Comparison of ENCODE assay signal across 8 cellular contexts in genomic region chr19:34712606-34713261, GRCh38.
DNase-seq lines count a peak whose midpoint lies in the region; ATAC-seq and TF ChIP-seq lines count a peak whose summit lies in the region.

No MANE protein-coding gene starts in this region.

- no peaks in the 10 kb centered on the region for H3K36me3 ChIP-seq in brain microvascular endothelial cell (replicated peaks)

- TF ChIP-seq CTCF in brain microvascular endothelial cell (IDR thresholded peaks at IDR 0.05; ENCODE audit: low read depth, low read length, missing control alignments) = peak; percentile 62

- no peak overlapping the region for H3K4me3 ChIP-seq in brain microvascular endothelial cell (ENCODE audit: low read depth, low read length)

- H3K27me3 ChIP-seq in brain microvascular endothelial cell (replicated peaks) = no peaks in the 10 kb centered on the region

- no peak for ATAC-seq in GM18517 (IDR thresholded peaks at IDR 0.05; ENCODE audit: unreplicated experiment)

- in situ Hi-C loops in brain microvascular endothelial cell (cut with HindIII; ENCODE audit: low pct_ligation_motif_present, low sequenced_read_pairs) = no loop called here

- no peak overlapping the region for H3K27ac ChIP-seq in brain microvascular endothelial cell

- DNase-seq in activated T-cell treated with anti-CD3 and anti-CD28 coated beads for 1 hour (ENCODE audit: low read depth) (peak; percentile 27), NCI-H146 treated with DMSO at 0.1 percent for 48 hours (lab: John Stamatoyannopoulos, UW; ENCODE audit: unreplicated experiment) (peak; percentile 65), SW480 (ENCODE audit: low spot score) (peak; percentile 83), brain microvascular endothelial cell (peak; percentile 68), inferior parietal cortex (ENCODE audit: extremely low spot score) (peak; percentile 89)
- DNase-seq in activated T-cell treated with anti-CD3 and anti-CD28 coated beads, Interleukin-2, amount 50 U/mL, for 1 hour = no peak
- peak; percentile 53 for DNase-seq in stimulated activated CD4-positive, alpha-beta T cell treated with anti-CD3 and anti-CD28 coated beads, Interleukin-2, amount 100 ng/mL, for 4 hours (ENCODE audit: low read depth)
